Comparison of ENCODE assay signal across 31 cellular contexts in genomic region chr11:79807506-79807905, GRCh38.
"Had no signal": no experiment of that assay in that cellular context is flagged by ENCODE, and none has a peak within 500 bp of the region (broad histone marks: within the 10 kb centered on the region; RNA-seq: fewer than 3 reads in every experiment).

No MANE protein-coding gene starts in this region.

- H3K4me3 ChIP-seq: ascending aorta, PC-9, SJSA1 had no signal

- H3K9ac ChIP-seq: SK-N-SH had no signal

- H3K27me3 ChIP-seq: ascending aorta, SJSA1 had no signal

- H3K4me1 ChIP-seq: ascending aorta, SJSA1 had no signal

- H3K36me3 ChIP-seq: ascending aorta, SJSA1 had no signal

- H2AFZ ChIP-seq: PC-9 had no signal

- H3K4me2 ChIP-seq: PC-9, SK-N-SH had no signal

- ATAC-seq: activated CD4-positive, alpha-beta T cell treated with anti-CD3 and anti-CD28 coated beads for 36 hours; activated CD4-positive, CD25-positive, alpha-beta regulatory T cell treated with anti-CD3 and anti-CD28 coated beads, Interleukin-2, amount 50 U/mL, for 24 hours; activated CD8-positive, alpha-beta T cell treated with anti-CD3 and anti-CD28 coated beads, Interleukin-2, amount 10 ng/mL, durations not matched to agents 7 days and 5 days; WTC11 had no signal

- DNase-seq: activated CD4-positive, alpha-beta T cell treated with anti-CD3 and anti-CD28 coated beads for 36 hours; activated CD4-positive, alpha-beta T cell treated with anti-CD3 and anti-CD28 coated beads, Interleukin-2, amount 10 ng/mL, durations not matched to agents 7 days and 5 days; activated CD4-positive, alpha-beta T cell treated with anti-CD3 and anti-CD28 coated beads, Interleukin-2, amount 50 U/mL, for 48 hours; activated CD8-positive, alpha-beta T cell treated with anti-CD3 and anti-CD28 coated beads, Interleukin-2, amount 10 ng/mL, durations not matched to agents 7 days and 5 days; activated gamma-delta T cell; activated naive CD4-positive, alpha-beta T cell treated with Interleukin-2 at 50 U/mL for 16 hours; activated naive CD8-positive, alpha-beta T cell treated with anti-CD3 and anti-CD28 coated beads, Interleukin-2, amount 10 ng/mL, durations not matched to agents 7 days and 5 days; activated T-cell treated with anti-CD3 and anti-CD28 coated beads, Interleukin-2, amount 50 U/mL, for 24 hours; amygdala; caudate nucleus; Kasumi-1; KG1; MM.1S; MV-4-11; NCI-H1092; NCI-H1436 treated with DMSO at 0.1 percent for 48 hours; NCI-H1694 treated with DMSO at 0.1 percent for 48 hours; NCI-H2029 treated with DMSO at 0.1 percent for 48 hours; NCI-H2107; NCI-H2171; NCI-H510A; NCI-H526; NCI-H748 treated with DMSO at 0.1 percent for 48 hours; NK-92 treated with Interleukin-12 subunit alpha and Interleukin-12 subunit beta, amount 100 ng/mL, for 24 hours; PC-9; SHP77 treated with DMSO at 0.1 percent for 48 hours; SK-N-SH had no signal

- H3K27ac ChIP-seq: ascending aorta, PC-9, SJSA1 had no signal

- H3K9me3 ChIP-seq: ascending aorta, SJSA1, SK-N-SH had no signal
